1 cellular context compared by ENCODE assay signal in the genomic region with DNA sequence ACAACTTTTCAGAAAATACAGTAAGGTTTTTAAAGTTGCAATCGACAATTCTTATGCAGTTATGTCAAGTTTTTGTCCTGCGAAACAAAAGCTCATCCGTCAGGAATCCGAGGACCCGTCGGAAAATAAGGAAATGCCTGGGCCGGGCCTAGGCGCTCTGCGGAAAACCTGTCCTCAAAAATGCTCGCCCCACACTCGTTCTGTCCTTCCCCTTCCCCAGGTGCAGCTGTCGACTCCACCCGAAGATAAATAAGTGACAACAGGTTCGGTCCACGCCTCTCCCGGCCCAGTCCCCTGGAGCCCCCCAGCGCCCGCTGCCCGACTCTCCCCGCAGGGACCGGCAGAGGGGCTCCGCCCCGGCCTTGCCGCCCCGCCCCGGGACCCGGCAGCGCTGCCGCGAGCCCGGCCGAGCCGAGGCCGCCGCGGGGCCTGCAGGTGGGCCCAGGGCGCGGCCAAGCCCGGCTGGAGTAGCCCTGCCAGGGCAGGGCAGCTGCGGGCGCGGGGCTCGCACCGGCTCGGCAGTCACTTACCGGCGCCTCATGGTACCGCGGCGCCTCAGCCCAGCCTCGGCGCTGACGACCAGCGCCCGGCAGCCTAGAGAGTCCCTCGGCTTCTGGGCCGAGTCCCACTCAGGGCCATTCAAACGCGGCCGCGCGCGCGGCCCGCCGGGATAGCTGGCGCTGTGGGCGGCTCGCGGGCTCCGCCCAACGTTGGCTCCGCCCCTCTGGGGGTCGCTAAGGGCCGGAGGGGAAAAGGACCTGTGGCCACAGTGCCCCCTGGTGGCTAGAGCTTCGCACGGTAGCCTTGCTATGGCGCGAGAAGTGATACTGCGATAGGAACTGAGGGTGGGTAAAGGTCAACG.
TF ChIP-seq lines count a peak whose summit lies in the region.

A gene with protein sequence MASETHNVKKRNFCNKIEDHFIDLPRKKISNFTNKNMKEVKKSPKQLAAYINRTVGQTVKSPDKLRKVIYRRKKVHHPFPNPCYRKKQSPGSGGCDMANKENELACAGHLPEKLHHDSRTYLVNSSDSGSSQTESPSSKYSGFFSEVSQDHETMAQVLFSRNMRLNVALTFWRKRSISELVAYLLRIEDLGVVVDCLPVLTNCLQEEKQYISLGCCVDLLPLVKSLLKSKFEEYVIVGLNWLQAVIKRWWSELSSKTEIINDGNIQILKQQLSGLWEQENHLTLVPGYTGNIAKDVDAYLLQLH (minus strand): TSS at position 676 of the 862 bp plus-strand sequence. CDS start 46,420 bp downstream, outside the sequence.

TF ChIP-seq in K562, 482 proteins besides CTCF, POLR2A, EP300 and RAD21 (continued from another document and continues in another):
- TF ChIP-seq, protein P1, sequence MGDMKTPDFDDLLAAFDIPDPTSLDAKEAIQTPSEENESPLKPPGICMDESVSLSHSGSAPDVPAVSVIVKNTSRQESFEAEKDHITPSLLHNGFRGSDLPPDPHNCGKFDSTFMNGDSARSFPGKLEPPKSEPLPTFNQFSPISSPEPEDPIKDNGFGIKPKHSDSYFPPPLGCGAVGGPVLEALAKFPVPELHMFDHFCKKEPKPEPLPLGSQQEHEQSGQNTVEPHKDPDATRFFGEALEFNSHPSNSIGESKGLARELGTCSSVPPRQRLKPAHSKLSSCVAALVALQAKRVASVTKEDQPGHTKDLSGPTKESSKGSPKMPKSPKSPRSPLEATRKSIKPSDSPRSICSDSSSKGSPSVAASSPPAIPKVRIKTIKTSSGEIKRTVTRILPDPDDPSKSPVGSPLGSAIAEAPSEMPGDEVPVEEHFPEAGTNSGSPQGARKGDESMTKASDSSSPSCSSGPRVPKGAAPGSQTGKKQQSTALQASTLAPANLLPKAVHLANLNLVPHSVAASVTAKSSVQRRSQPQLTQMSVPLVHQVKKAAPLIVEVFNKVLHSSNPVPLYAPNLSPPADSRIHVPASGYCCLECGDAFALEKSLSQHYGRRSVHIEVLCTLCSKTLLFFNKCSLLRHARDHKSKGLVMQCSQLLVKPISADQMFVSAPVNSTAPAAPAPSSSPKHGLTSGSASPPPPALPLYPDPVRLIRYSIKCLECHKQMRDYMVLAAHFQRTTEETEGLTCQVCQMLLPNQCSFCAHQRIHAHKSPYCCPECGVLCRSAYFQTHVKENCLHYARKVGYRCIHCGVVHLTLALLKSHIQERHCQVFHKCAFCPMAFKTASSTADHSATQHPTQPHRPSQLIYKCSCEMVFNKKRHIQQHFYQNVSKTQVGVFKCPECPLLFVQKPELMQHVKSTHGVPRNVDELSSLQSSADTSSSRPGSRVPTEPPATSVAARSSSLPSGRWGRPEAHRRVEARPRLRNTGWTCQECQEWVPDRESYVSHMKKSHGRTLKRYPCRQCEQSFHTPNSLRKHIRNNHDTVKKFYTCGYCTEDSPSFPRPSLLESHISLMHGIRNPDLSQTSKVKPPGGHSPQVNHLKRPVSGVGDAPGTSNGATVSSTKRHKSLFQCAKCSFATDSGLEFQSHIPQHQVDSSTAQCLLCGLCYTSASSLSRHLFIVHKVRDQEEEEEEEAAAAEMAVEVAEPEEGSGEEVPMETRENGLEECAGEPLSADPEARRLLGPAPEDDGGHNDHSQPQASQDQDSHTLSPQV (IDR thresholded peaks at IDR 0.05): peak; percentile 63; the same call in 1 of the 2 replicates
- TF ChIP-seq, protein P2, sequence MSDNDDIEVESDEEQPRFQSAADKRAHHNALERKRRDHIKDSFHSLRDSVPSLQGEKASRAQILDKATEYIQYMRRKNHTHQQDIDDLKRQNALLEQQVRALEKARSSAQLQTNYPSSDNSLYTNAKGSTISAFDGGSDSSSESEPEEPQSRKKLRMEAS (CRISPR knock-in tag; IDR thresholded peaks at IDR 0.05): 0 out of 2 replicates have a peak, but pooled peaks have one; percentile 35
- TF ChIP-seq, protein P3, sequence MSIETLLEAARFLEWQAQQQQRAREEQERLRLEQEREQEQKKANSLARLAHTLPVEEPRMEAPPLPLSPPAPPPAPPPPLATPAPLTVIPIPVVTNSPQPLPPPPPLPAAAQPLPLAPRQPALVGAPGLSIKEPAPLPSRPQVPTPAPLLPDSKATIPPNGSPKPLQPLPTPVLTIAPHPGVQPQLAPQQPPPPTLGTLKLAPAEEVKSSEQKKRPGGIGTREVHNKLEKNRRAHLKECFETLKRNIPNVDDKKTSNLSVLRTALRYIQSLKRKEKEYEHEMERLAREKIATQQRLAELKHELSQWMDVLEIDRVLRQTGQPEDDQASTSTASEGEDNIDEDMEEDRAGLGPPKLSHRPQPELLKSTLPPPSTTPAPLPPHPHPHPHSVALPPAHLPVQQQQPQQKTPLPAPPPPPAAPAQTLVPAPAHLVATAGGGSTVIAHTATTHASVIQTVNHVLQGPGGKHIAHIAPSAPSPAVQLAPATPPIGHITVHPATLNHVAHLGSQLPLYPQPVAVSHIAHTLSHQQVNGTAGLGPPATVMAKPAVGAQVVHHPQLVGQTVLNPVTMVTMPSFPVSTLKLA (conservative IDR thresholded peaks at IDR 0.05): peak in 1 of 2 experiments; percentile 54; a peak in 2 of 4 replicates
- TF ChIP-seq BRD9 (IDR thresholded peaks at IDR 0.05; ENCODE audit: low read depth, partially characterized antibody) (no peak), MCM3 (IDR thresholded peaks at IDR 0.05) (no peak), ZC3H11A (IDR thresholded peaks at IDR 0.05; ENCODE audit: low read depth, low read length) (no peak), PML (IDR thresholded peaks at IDR 0.05; ENCODE audit: low read length) (0 out of 2 replicates have a peak, but pooled peaks have one; percentile 36), ZNF561 (CRISPR knock-in tag; conservative IDR thresholded peaks at IDR 0.05) (no peak), ZBTB1 (CRISPR knock-in tag; IDR thresholded peaks at IDR 0.05; ENCODE audit: borderline replicate concordance, low read depth) (no peak), HDAC6 (IDR thresholded peaks at IDR 0.05; ENCODE audit: low read depth, low read length) (no peak), OTX1 (CRISPR knock-in tag; IDR thresholded peaks at IDR 0.05) (no peak), KDM5B (IDR thresholded peaks at IDR 0.05; ENCODE audit: insufficient replicate concordance, low read depth, low read length) (peak; percentile 98), ARNT (IDR thresholded peaks at IDR 0.05) (no peak), KLF10 (CRISPR knock-in tag; IDR thresholded peaks at IDR 0.05) (no peak), IFI16 (CRISPR knock-in tag; IDR thresholded peaks at IDR 0.05) (no peak), LARP7 (IDR thresholded peaks at IDR 0.05) (no peak)
- TF ChIP-seq, protein P4, sequence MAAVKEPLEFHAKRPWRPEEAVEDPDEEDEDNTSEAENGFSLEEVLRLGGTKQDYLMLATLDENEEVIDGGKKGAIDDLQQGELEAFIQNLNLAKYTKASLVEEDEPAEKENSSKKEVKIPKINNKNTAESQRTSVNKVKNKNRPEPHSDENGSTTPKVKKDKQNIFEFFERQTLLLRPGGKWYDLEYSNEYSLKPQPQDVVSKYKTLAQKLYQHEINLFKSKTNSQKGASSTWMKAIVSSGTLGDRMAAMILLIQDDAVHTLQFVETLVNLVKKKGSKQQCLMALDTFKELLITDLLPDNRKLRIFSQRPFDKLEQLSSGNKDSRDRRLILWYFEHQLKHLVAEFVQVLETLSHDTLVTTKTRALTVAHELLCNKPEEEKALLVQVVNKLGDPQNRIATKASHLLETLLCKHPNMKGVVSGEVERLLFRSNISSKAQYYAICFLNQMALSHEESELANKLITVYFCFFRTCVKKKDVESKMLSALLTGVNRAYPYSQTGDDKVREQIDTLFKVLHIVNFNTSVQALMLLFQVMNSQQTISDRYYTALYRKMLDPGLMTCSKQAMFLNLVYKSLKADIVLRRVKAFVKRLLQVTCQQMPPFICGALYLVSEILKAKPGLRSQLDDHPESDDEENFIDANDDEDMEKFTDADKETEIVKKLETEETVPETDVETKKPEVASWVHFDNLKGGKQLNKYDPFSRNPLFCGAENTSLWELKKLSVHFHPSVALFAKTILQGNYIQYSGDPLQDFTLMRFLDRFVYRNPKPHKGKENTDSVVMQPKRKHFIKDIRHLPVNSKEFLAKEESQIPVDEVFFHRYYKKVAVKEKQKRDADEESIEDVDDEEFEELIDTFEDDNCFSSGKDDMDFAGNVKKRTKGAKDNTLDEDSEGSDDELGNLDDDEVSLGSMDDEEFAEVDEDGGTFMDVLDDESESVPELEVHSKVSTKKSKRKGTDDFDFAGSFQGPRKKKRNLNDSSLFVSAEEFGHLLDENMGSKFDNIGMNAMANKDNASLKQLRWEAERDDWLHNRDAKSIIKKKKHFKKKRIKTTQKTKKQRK (IDR thresholded peaks at IDR 0.05; ENCODE audit: borderline replicate concordance, low read depth, low read length): no peak
- TF ChIP-seq, protein P5, sequence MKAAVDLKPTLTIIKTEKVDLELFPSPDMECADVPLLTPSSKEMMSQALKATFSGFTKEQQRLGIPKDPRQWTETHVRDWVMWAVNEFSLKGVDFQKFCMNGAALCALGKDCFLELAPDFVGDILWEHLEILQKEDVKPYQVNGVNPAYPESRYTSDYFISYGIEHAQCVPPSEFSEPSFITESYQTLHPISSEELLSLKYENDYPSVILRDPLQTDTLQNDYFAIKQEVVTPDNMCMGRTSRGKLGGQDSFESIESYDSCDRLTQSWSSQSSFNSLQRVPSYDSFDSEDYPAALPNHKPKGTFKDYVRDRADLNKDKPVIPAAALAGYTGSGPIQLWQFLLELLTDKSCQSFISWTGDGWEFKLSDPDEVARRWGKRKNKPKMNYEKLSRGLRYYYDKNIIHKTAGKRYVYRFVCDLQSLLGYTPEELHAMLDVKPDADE (conservative IDR thresholded peaks at IDR 0.05; ENCODE audit: control insufficient read depth, low read depth, low read length): 0 out of 2 replicates have a peak, but pooled peaks have one; percentile 70
- TF ChIP-seq, protein P6, sequence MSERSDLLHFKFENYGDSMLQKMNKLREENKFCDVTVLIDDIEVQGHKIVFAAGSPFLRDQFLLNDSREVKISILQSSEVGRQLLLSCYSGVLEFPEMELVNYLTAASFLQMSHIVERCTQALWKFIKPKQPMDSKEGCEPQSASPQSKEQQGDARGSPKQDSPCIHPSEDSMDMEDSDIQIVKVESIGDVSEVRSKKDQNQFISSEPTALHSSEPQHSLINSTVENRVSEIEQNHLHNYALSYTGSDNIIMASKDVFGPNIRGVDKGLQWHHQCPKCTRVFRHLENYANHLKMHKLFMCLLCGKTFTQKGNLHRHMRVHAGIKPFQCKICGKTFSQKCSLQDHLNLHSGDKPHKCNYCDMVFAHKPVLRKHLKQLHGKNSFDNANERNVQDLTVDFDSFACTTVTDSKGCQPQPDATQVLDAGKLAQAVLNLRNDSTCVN (CRISPR knock-in tag; IDR thresholded peaks at IDR 0.05): no peak
- TF ChIP-seq, protein P7, sequence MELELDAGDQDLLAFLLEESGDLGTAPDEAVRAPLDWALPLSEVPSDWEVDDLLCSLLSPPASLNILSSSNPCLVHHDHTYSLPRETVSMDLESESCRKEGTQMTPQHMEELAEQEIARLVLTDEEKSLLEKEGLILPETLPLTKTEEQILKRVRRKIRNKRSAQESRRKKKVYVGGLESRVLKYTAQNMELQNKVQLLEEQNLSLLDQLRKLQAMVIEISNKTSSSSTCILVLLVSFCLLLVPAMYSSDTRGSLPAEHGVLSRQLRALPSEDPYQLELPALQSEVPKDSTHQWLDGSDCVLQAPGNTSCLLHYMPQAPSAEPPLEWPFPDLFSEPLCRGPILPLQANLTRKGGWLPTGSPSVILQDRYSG (tag; conservative IDR thresholded peaks at IDR 0.05; ENCODE audit: low read depth): no peak
- TF ChIP-seq, protein P8, sequence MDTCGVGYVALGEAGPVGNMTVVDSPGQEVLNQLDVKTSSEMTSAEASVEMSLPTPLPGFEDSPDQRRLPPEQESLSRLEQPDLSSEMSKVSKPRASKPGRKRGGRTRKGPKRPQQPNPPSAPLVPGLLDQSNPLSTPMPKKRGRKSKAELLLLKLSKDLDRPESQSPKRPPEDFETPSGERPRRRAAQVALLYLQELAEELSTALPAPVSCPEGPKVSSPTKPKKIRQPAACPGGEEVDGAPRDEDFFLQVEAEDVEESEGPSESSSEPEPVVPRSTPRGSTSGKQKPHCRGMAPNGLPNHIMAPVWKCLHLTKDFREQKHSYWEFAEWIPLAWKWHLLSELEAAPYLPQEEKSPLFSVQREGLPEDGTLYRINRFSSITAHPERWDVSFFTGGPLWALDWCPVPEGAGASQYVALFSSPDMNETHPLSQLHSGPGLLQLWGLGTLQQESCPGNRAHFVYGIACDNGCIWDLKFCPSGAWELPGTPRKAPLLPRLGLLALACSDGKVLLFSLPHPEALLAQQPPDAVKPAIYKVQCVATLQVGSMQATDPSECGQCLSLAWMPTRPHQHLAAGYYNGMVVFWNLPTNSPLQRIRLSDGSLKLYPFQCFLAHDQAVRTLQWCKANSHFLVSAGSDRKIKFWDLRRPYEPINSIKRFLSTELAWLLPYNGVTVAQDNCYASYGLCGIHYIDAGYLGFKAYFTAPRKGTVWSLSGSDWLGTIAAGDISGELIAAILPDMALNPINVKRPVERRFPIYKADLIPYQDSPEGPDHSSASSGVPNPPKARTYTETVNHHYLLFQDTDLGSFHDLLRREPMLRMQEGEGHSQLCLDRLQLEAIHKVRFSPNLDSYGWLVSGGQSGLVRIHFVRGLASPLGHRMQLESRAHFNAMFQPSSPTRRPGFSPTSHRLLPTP (IDR thresholded peaks at IDR 0.05; ENCODE audit: borderline replicate concordance, extremely low read depth, insufficient read length): no peak
- TF ChIP-seq, protein P9, sequence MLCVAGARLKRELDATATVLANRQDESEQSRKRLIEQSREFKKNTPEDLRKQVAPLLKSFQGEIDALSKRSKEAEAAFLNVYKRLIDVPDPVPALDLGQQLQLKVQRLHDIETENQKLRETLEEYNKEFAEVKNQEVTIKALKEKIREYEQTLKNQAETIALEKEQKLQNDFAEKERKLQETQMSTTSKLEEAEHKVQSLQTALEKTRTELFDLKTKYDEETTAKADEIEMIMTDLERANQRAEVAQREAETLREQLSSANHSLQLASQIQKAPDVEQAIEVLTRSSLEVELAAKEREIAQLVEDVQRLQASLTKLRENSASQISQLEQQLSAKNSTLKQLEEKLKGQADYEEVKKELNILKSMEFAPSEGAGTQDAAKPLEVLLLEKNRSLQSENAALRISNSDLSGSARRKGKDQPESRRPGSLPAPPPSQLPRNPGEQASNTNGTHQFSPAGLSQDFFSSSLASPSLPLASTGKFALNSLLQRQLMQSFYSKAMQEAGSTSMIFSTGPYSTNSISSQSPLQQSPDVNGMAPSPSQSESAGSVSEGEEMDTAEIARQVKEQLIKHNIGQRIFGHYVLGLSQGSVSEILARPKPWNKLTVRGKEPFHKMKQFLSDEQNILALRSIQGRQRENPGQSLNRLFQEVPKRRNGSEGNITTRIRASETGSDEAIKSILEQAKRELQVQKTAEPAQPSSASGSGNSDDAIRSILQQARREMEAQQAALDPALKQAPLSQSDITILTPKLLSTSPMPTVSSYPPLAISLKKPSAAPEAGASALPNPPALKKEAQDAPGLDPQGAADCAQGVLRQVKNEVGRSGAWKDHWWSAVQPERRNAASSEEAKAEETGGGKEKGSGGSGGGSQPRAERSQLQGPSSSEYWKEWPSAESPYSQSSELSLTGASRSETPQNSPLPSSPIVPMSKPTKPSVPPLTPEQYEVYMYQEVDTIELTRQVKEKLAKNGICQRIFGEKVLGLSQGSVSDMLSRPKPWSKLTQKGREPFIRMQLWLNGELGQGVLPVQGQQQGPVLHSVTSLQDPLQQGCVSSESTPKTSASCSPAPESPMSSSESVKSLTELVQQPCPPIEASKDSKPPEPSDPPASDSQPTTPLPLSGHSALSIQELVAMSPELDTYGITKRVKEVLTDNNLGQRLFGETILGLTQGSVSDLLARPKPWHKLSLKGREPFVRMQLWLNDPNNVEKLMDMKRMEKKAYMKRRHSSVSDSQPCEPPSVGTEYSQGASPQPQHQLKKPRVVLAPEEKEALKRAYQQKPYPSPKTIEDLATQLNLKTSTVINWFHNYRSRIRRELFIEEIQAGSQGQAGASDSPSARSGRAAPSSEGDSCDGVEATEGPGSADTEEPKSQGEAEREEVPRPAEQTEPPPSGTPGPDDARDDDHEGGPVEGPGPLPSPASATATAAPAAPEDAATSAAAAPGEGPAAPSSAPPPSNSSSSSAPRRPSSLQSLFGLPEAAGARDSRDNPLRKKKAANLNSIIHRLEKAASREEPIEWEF (CRISPR knock-in tag; IDR thresholded peaks at IDR 0.05): no peak
